8 cellular contexts compared by ENCODE assay signal in genomic region chr21:45294509-45295291, GRCh38. TPM values are rescaled to one million over a fixed set of nuclear protein-coding genes. Genes with fewer than 3 reads are reported as not detected.
A peak's percentile ranks its signal among the peaks of the same experiment; 100 is the strongest.
DNase-seq lines count a peak whose midpoint lies in the region; ATAC-seq and TF ChIP-seq lines count a peak whose summit lies in the region.

No MANE protein-coding gene starts in this region.

- H3K4me1 Mint-ChIP-seq in CD4-positive, alpha-beta memory T cell, result peaks cover 6 to 22% (median 15%) of the 10 kb centered on the region in 4 donors

- CTCF ChIA-PET in CD4-positive, alpha-beta memory T cell (lab: Charles Lee; ENCODE audit: partially characterized antibody), result interaction anchor here (2.3 kb wide), 1 partner anchor 145 kb away, joined by 5 read pairs; no protein-coding TSS in a partner anchor

- no peaks in the 10 kb centered on the region for H3K36me3 Mint-ChIP-seq in CD4-positive, alpha-beta memory T cell

- no peaks in the 10 kb centered on the region for H3K9me3 ChIP-seq in body of pancreas
- no peaks in the 10 kb centered on the region for H3K9me3 ChIP-seq in CD4-positive, alpha-beta memory T cell (ENCODE audit: control insufficient read depth in 1 of 2, low read length in 2 of 2)

- POLR2A ChIA-PET in CD4-positive, alpha-beta memory T cell (lab: Charles Lee; ENCODE audit: partially characterized antibody), result no interaction called here

- DNase-seq in HFF-Myc (ENCODE audit: extremely low read depth, low read depth) (peak; percentile 88), body of pancreas (peak; percentile 45 to 70 (median 60)), kidney epithelial cell (ENCODE audit: low read depth) (peak; percentile 83), SIG-M5 treated with dmso at 0.1 percent for 504 hours (lab: John Stamatoyannopoulos, UW; ENCODE audit: unreplicated experiment) (no peak), NCI-H748 treated with DMSO at 0.1 percent for 48 hours (lab: John Stamatoyannopoulos, UW) (no peak)
- peak; percentile 19 for DNase-seq in stimulated activated CD8-positive, alpha-beta memory T cell treated with anti-CD3 and anti-CD28 coated beads, Interleukin-4, amount 100 ng/mL, for 48 hours
- no peak for DNase-seq in CD4-positive, alpha-beta memory T cell
- no peak for DNase-seq in activated naive CD4-positive, alpha-beta T cell (lab: John Stamatoyannopoulos, UW)

- ATAC-seq in body of pancreas, result peak; percentile 47

- H3K27me3 ChIP-seq in body of pancreas (no peaks in the 10 kb centered on the region), kidney epithelial cell (ENCODE audit: control insufficient read depth, insufficient read depth, low read length) (no peaks in the 10 kb centered on the region)
- no peaks in the 10 kb centered on the region for H3K27me3 ChIP-seq in CD4-positive, alpha-beta memory T cell (ENCODE audit: insufficient read depth, low read length)

- peaks cover 0 to 2% (median 0%) of the 10 kb centered on the region in 8 donors for H3K9me3 Mint-ChIP-seq in CD4-positive, alpha-beta memory T cell

- H3K27ac Mint-ChIP-seq in CD4-positive, alpha-beta memory T cell, result peak overlapping the region in 1 of 7 donors; percentile 35

- WGBS in body of pancreas, 2 donors, result 44 to 50% methylated on average over 38 to 40 of the region's 40 CpGs

- peak overlapping the region; percentile 13 for H3K4me3 ChIP-seq in HFF-Myc (replicated peaks; ENCODE audit: low read depth, low read length)
- H3K4me3 ChIP-seq in body of pancreas, result no peak overlapping the region
- no peak overlapping the region for H3K4me3 ChIP-seq in kidney epithelial cell (ENCODE audit: low read depth, low read length)
- H3K4me3 ChIP-seq in CD4-positive, alpha-beta memory T cell (ENCODE audit: low read length in 2 of 2), result no peak overlapping the region

- TF ChIP-seq POLR2A in body of pancreas (IDR thresholded peaks at IDR 0.05), result peak in 1 of 3 donors; percentile 6

- TF ChIP-seq CTCF in HFF-Myc (IDR thresholded peaks at IDR 0.05; ENCODE audit: low read depth, low read length, missing control alignments) (no peak), body of pancreas (IDR thresholded peaks at IDR 0.05) (no peak), kidney epithelial cell (IDR thresholded peaks at IDR 0.05; ENCODE audit: insufficient read depth, low read length, poor library complexity, severe bottlenecking) (no peak)

- no peak overlapping the region for H3K4me3 Mint-ChIP-seq in CD4-positive, alpha-beta memory T cell

- H3K27ac ChIP-seq in body of pancreas, result peak overlapping the region; percentile 18 to 78 (median 60)
- H3K27ac ChIP-seq in CD4-positive, alpha-beta memory T cell (ENCODE audit: low read depth, low read length), result no peak overlapping the region

- intact Hi-C loops in body of pancreas (cut with DNase I), result loop anchor here (10.0 kb wide), 1 partner anchor 150 kb away; no protein-coding TSS in a partner anchor
- intact Hi-C loops in CD4-positive, alpha-beta memory T cell (cut with micrococcal nuclease), result no loop called here

- no peaks in the 10 kb centered on the region for H3K27me3 Mint-ChIP-seq in CD4-positive, alpha-beta memory T cell

- H3K36me3 ChIP-seq in body of pancreas (replicated peaks in 1 of 2; ENCODE audit: insufficient read depth in 1 of 2, low read depth in 2 of 2) (no peaks in the 10 kb centered on the region), kidney epithelial cell (ENCODE audit: control insufficient read depth, insufficient read depth, low read length) (no peaks in the 10 kb centered on the region)
- H3K36me3 ChIP-seq in CD4-positive, alpha-beta memory T cell (ENCODE audit: insufficient read depth, low read length), result no peaks in the 10 kb centered on the region

- peaks cover 45% of the 10 kb centered on the region for H3K4me1 ChIP-seq in body of pancreas
- peaks cover 16% of the 10 kb centered on the region for H3K4me1 ChIP-seq in CD4-positive, alpha-beta memory T cell (ENCODE audit: insufficient read depth, low read length)

RNA-seq across cellular contexts. Expression of gene POFUT2, which starts 7.0 kb away (rescaled TPM):
- total RNA-seq in body of pancreas, result 10 to 100 TPM; 16.3 to 46.1 TPM
- total RNA-seq in kidney epithelial cell, result 22.5 and 38.3 TPM in 2 replicates
- total RNA-seq in CD4-positive, alpha-beta memory T cell, result 10 to 100 TPM; 40.1 to 40.8 TPM
- polyA plus RNA-seq in CD4-positive, alpha-beta memory T cell, result 1 to 10 TPM; 2.8 to 5.7 TPM

Comparison
In these comparisons a context has a peak if more than half of its experiments do, and no peak if none do; other contexts are left out.
1. DNase-seq: peak in HFF-Myc (single experiment), body of pancreas (4 of 4), kidney epithelial cell (single experiment) and stimulated activated CD8-positive, alpha-beta memory T cell treated with anti-CD3 and anti-CD28 coated beads, Interleukin-4, amount 100 ng/mL, for 48 hours (single experiment); none in CD4-positive, alpha-beta memory T cell (0 of 5), activated naive CD4-positive, alpha-beta T cell (0 of 4), SIG-M5 treated with dmso at 0.1 percent for 504 hours (single experiment) and NCI-H748 treated with DMSO at 0.1 percent for 48 hours (single experiment).